8 cellular contexts compared by ENCODE assay signal in the genomic region with DNA sequence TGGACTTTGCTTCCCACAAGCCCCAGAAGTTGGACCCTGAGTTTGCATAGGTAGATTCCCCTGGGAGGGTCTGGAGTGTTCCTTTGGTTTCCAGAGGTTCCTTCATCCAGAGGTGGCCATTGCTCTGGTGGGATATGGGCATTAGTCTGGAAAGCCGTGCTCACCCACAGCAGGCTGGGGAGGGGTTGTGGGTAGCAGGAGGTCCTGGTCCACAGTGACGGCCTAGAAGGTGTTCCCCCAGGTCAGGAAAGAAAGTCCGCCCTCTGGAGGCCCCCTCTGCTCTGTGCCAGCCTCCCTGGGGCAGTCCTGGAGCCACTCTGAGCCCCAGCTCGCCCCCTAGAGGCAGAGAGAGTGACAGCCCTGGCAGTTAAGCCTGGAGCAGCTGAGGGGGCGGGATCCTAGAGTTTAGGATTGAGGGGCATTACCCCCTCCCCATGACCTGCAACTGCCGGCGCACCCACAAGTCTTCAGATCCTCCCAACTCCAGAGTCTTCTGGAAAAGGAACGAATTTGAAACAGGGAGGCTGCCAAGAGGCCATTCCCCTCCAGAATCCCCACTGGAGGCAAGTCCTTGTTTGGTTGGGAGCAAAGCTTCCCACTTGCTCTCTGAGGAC. TPM values are rescaled to one million over a fixed set of nuclear protein-coding genes. Genes with fewer than 3 reads are reported as not detected.
DNase-seq lines count a peak whose midpoint lies in the region; ATAC-seq and TF ChIP-seq lines count a peak whose summit lies in the region.

No MANE protein-coding gene starts in this region.

- no peak overlapping the region for H3K27ac ChIP-seq in psoas muscle

- H3K4me1 ChIP-seq in psoas muscle = peaks cover 10% of the 10 kb centered on the region

- H3K9me3 ChIP-seq in psoas muscle = no peaks in the 10 kb centered on the region

- CTCF ChIA-PET in Calu3 (lab: Charles Lee) = interaction anchor here (0.8 to 1.5 kb wide), 5 partner anchors 27 to 156 kb away, joined by 3 to 13 read pairs (median 4); a partner anchor contains a TSS
- CTCF ChIA-PET in activated naive CD4-positive, alpha-beta T cell treated with anti-CD3 and anti-CD28 coated beads, Interleukin-2, amount 10 ng/mL, durations not matched to agents 7 days and 5 days (lab: Charles Lee) = interaction anchor here (1.1 to 2.3 kb wide), 8 partner anchors 12 to 303 kb away, joined by 4 to 17 read pairs (median 7); no protein-coding TSS in a partner anchor

- ATAC-seq in GM19455 (IDR thresholded peaks at IDR 0.05; ENCODE audit: unreplicated experiment) (peak; percentile 87), HG03571 (IDR thresholded peaks at IDR 0.05; ENCODE audit: unreplicated experiment) (peak; percentile 85), Right ventricle myocardium inferior (peak; percentile 75), psoas muscle (peak; percentile 84 to 92 (median 88))

- H3K9me3 Mint-ChIP-seq in Calu3 (ENCODE audit: low read depth, unreplicated experiment) = no peaks in the 10 kb centered on the region
- no peaks in the 10 kb centered on the region for H3K9me3 Mint-ChIP-seq in activated naive CD4-positive, alpha-beta T cell treated with anti-CD3 and anti-CD28 coated beads, Interleukin-2, amount 10 ng/mL, durations not matched to agents 7 days and 5 days

- H3K36me3 Mint-ChIP-seq in Calu3 (ENCODE audit: insufficient read depth, unreplicated experiment) = peaks cover 38% of the 10 kb centered on the region
- no peaks in the 10 kb centered on the region for H3K36me3 Mint-ChIP-seq in activated naive CD4-positive, alpha-beta T cell treated with anti-CD3 and anti-CD28 coated beads, Interleukin-2, amount 10 ng/mL, durations not matched to agents 7 days and 5 days

- in situ Hi-C loops in SK-MEL-5 (cut with HindIII; ENCODE audit: low pct_unique_long_range_greater_than_20kb, low sequenced_read_pairs) = no loop called here

- intact Hi-C loops in Calu3 (cut with micrococcal nuclease; ENCODE audit: unreplicated experiment) (loop anchor here (1.0 kb wide), 1 partner anchor 85 kb away; no protein-coding TSS in a partner anchor), Right ventricle myocardium inferior (cut with DNase I) (loop anchor here (1.0 to 2.0 kb wide), 2 partner anchors 58 to 85 kb away; no protein-coding TSS in a partner anchor), psoas muscle (cut with DNase I) (loop anchor here (1.0 to 2.0 kb wide), 2 partner anchors 85 to 86 kb away; no protein-coding TSS in a partner anchor)

- H3K4me1 Mint-ChIP-seq in Calu3 (ENCODE audit: low read depth, unreplicated experiment) = no peaks in the 10 kb centered on the region
- H3K4me1 Mint-ChIP-seq in activated naive CD4-positive, alpha-beta T cell treated with anti-CD3 and anti-CD28 coated beads, Interleukin-2, amount 10 ng/mL, durations not matched to agents 7 days and 5 days = no peaks in the 10 kb centered on the region

- no peaks in the 10 kb centered on the region for H3K27me3 ChIP-seq in psoas muscle (ENCODE audit: insufficient read depth in 3 of 3, low read length in 2 of 3)

- TF ChIP-seq CTCF in Calu3 (IDR thresholded peaks at IDR 0.05; ENCODE audit: unreplicated experiment) (peak; percentile 93), psoas muscle (IDR thresholded peaks at IDR 0.05) (peak; percentile 82)

- peak; percentile 93 for DNase-seq in Calu3
- DNase-seq in SK-MEL-5 (ENCODE audit: low read depth, low spot score) = peak; percentile 78
- peak; percentile 73 for DNase-seq in activated naive CD4-positive, alpha-beta T cell treated with anti-CD3 and anti-CD28 coated beads, Interleukin-2, amount 10 ng/mL, durations not matched to agents 7 days and 5 days
- peak; percentile 87 for DNase-seq in Right ventricle myocardium inferior (ENCODE audit: missing footprints)
- peak; percentile 77 to 88 for DNase-seq in psoas muscle
- no peak for DNase-seq in NCI-H128 (lab: John Stamatoyannopoulos, UW; ENCODE audit: unreplicated experiment)

- H3K27me3 Mint-ChIP-seq in Calu3 (ENCODE audit: unreplicated experiment) = no peaks in the 10 kb centered on the region
- peaks cover 6% of the 10 kb centered on the region for H3K27me3 Mint-ChIP-seq in activated naive CD4-positive, alpha-beta T cell treated with anti-CD3 and anti-CD28 coated beads, Interleukin-2, amount 10 ng/mL, durations not matched to agents 7 days and 5 days

- BruUV-seq in Calu3 (replicated peaks; lab: Mats Ljungman, UMichigan) = no TSS peak

- peaks cover 13 to 100% of the 10 kb centered on the region in 2 donors for H3K36me3 ChIP-seq in psoas muscle (ENCODE audit: insufficient read depth in 1 of 2, low read depth in 1 of 2)

- H3K27ac Mint-ChIP-seq in Calu3 (ENCODE audit: unreplicated experiment) = no peak overlapping the region
- no peak overlapping the region for H3K27ac Mint-ChIP-seq in activated naive CD4-positive, alpha-beta T cell treated with anti-CD3 and anti-CD28 coated beads, Interleukin-2, amount 10 ng/mL, durations not matched to agents 7 days and 5 days

- H3K4me3 Mint-ChIP-seq in Calu3 (ENCODE audit: low read depth, unreplicated experiment) = no peak overlapping the region
- no peak overlapping the region for H3K4me3 Mint-ChIP-seq in activated naive CD4-positive, alpha-beta T cell treated with anti-CD3 and anti-CD28 coated beads, Interleukin-2, amount 10 ng/mL, durations not matched to agents 7 days and 5 days

- no peak overlapping the region for H3K4me3 ChIP-seq in psoas muscle

- 37 to 41% (median 37%) methylated on average over 7 to 8 of the region's 8 CpGs for WGBS in psoas muscle, 3 donors

RNA-seq across cellular contexts. Expression of a gene that starts 36.8 kb away (rescaled TPM):
- 62.5 and 72.6 TPM in 2 replicates for total RNA-seq in Calu3 (2022)
- total RNA-seq in SK-MEL-5 (2014; rRNA removed; shearing (Covaris generic)) = 9.6 and 10.9 TPM in 2 replicates
- polyA plus RNA-seq in SK-MEL-5 (2015; cell fraction: cytosol; rRNA removed) = 25.3 and 39.3 TPM in 2 replicates
- 16.7 and 33.0 TPM in 2 replicates for polyA plus RNA-seq in SK-MEL-5 (2015; cell fraction: nucleus; rRNA removed)
- 60.4 TPM for total RNA-seq in Right ventricle myocardium inferior
- 10 to 100 TPM; 30.1 to 40.2 (median 36.6) TPM for total RNA-seq in psoas muscle
- polyA plus RNA-seq in psoas muscle = 10 to 100 TPM; 11.0 to 22.5 (median 13.2) TPM
